Comparison of ENCODE assay signal across 30 cellular contexts in the genomic region with DNA sequence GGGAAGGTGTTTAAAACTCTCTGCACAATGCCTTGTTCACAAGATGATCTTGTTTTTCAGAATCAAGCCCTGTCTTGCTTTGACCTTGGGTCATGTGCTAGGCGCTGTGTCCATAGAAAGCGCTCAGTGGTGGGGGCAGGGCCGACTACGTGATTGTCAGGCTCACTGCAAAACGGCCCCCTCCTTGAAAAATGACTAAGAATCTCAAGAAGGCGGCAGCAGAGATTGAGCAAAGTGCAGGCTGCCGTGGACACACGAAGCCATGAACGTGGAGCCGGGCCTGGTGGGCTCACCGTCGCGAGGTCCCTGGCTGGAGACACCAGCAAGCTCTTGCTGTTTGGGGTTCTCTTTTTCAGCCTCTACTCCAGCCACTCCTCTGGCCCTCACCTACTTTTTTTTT. TPM values are rescaled to one million over a fixed set of nuclear protein-coding genes. Genes with fewer than 3 reads are reported as not detected.
"Had no signal": no experiment of that assay in that cellular context is flagged by ENCODE, and none has a peak within 500 bp of the region (broad histone marks: within the 10 kb centered on the region; RNA-seq: fewer than 3 reads in every experiment).

No MANE protein-coding gene starts in this region.

- H3K36me3 Mint-ChIP-seq: activated naive CD4-positive, alpha-beta T cell treated with anti-CD3 and anti-CD28 coated beads, Interleukin-2, amount 10 ng/mL, durations not matched to agents 7 days and 5 days; activated naive CD8-positive, alpha-beta T cell treated with anti-CD3 and anti-CD28 coated beads, Interleukin-2, amount 10 ng/mL, durations not matched to agents 7 days and 5 days; stimulated activated naive B cell treated with anti-CD40 and anti-IgM and Interleukin-4, amounts not matched to agents 10 μg/mL and 1 μg/mL and 100 μg/mL, for 72 hours had no signal

- H3K27me3 ChIP-seq: pancreas, stomach, thyroid gland, upper lobe of left lung had no signal

- DNase-seq: activated B cell treated with CpG ODN at 0.5 μM for 24 hours; activated CD4-positive, alpha-beta T cell treated with anti-CD3 and anti-CD28 coated beads for 4 hours; activated CD4-positive, alpha-beta T cell treated with anti-CD3 and anti-CD28 coated beads, Interleukin-2, amount 50 U/mL, for 4 hours; activated effector memory CD4-positive, alpha-beta T cell treated with Interleukin-2 at 50 U/mL for 16 hours; activated naive CD4-positive, alpha-beta T cell treated with anti-CD3 and anti-CD28 coated beads, Interleukin-2, amount 10 ng/mL, durations not matched to agents 7 days and 5 days; activated naive CD8-positive, alpha-beta T cell treated with anti-CD3 and anti-CD28 coated beads, Interleukin-2, amount 10 ng/mL, durations not matched to agents 7 days and 5 days; activated T-cell treated with anti-CD3 and anti-CD28 coated beads for 4 hours; dermis blood vessel endothelial cell; effector CD4-positive, alpha-beta T cell; erythroblast; hypothalamus; kidney glomerular epithelial cell; mammary epithelial cell; nephron progenitor cell; psoas muscle; stimulated activated CD4-positive, alpha-beta T cell treated with anti-CD3 and anti-CD28 coated beads, Interleukin-15, amount 100 ng/mL, for 24 hours; stimulated activated CD4-positive, alpha-beta T cell treated with anti-CD3 and anti-CD28 coated beads, Interleukin-2, amount 100 ng/mL, for 24 hours; stimulated activated naive B cell treated with anti-CD40 and anti-IgM and Interleukin-4, amounts not matched to agents 10 μg/mL and 1 μg/mL and 100 μg/mL, for 72 hours; stomach; T-helper 1 cell had no signal

- H3K4me1 ChIP-seq: gastroesophageal sphincter, pancreas, psoas muscle had no signal

- H3K27ac ChIP-seq: gastroesophageal sphincter, pancreas, psoas muscle, stomach, thyroid gland had no signal

- H3K9me3 ChIP-seq: gastroesophageal sphincter, pancreas, psoas muscle, stomach, thyroid gland, upper lobe of left lung had no signal

- H3K4me3 ChIP-seq: gastroesophageal sphincter, pancreas, psoas muscle, smooth muscle cell, stomach, thyroid gland, upper lobe of left lung had no signal

- H3K4me3 Mint-ChIP-seq: activated B cell treated with CpG ODN at 0.5 μM for 24 hours; activated naive CD4-positive, alpha-beta T cell treated with anti-CD3 and anti-CD28 coated beads, Interleukin-2, amount 10 ng/mL, durations not matched to agents 7 days and 5 days; activated naive CD8-positive, alpha-beta T cell treated with anti-CD3 and anti-CD28 coated beads, Interleukin-2, amount 10 ng/mL, durations not matched to agents 7 days and 5 days; central memory CD8-positive, alpha-beta T cell; nephron progenitor cell; stimulated activated naive B cell treated with anti-CD40 and anti-IgM and Interleukin-4, amounts not matched to agents 10 μg/mL and 1 μg/mL and 100 μg/mL, for 72 hours; T-helper 2 cell treated with Interferon-gamma antibody and Interleukin-4, amounts not matched to agents 5 μg/mL and 100 μg/mL, for 36 hours had no signal

- H3K36me3 ChIP-seq: gastroesophageal sphincter, pancreas, stomach, thyroid gland, upper lobe of left lung had no signal

- H3K27ac Mint-ChIP-seq: activated B cell treated with CpG ODN at 0.5 μM for 24 hours; activated naive CD4-positive, alpha-beta T cell treated with anti-CD3 and anti-CD28 coated beads, Interleukin-2, amount 10 ng/mL, durations not matched to agents 7 days and 5 days; activated naive CD8-positive, alpha-beta T cell treated with anti-CD3 and anti-CD28 coated beads, Interleukin-2, amount 10 ng/mL, durations not matched to agents 7 days and 5 days; nephron progenitor cell; stimulated activated naive B cell treated with anti-CD40 and anti-IgM and Interleukin-4, amounts not matched to agents 10 μg/mL and 1 μg/mL and 100 μg/mL, for 72 hours; T-helper 2 cell treated with Interferon-gamma antibody and Interleukin-4, amounts not matched to agents 5 μg/mL and 100 μg/mL, for 36 hours had no signal

- H3K4me1 Mint-ChIP-seq: central memory CD8-positive, alpha-beta T cell had no signal

- ATAC-seq: gastroesophageal sphincter; left lobe of liver; pancreas; psoas muscle; stimulated activated naive B cell treated with anti-CD40 and anti-IgM and Interleukin-4, amounts not matched to agents 10 μg/mL and 1 μg/mL and 100 μg/mL, for 72 hours had no signal

- H3K9me3 Mint-ChIP-seq: activated B cell treated with CpG ODN at 0.5 μM for 24 hours; activated naive CD4-positive, alpha-beta T cell treated with anti-CD3 and anti-CD28 coated beads, Interleukin-2, amount 10 ng/mL, durations not matched to agents 7 days and 5 days; activated naive CD8-positive, alpha-beta T cell treated with anti-CD3 and anti-CD28 coated beads, Interleukin-2, amount 10 ng/mL, durations not matched to agents 7 days and 5 days; central memory CD8-positive, alpha-beta T cell; nephron progenitor cell; T-helper 2 cell treated with Interferon-gamma antibody and Interleukin-4, amounts not matched to agents 5 μg/mL and 100 μg/mL, for 36 hours had no signal

- H3K4me2 ChIP-seq: smooth muscle cell had no signal

RNA-seq across cellular contexts. Expression of gene ATP2C2, which starts 10.2 kb away (rescaled TPM):
- total RNA-seq: activated B cell treated with CpG ODN at 0.5 μM for 24 hours; activated naive CD8-positive, alpha-beta T cell treated with anti-CD3 and anti-CD28 coated beads, Interleukin-2, amount 10 ng/mL, durations not matched to agents 7 days and 5 days; dermis blood vessel endothelial cell; fibroblast of lung; fibroblast of villous mesenchyme; psoas muscle had no signal
- polyA plus RNA-seq: fibroblast of lung, mammary epithelial cell had no signal
